8 cellular contexts compared by ENCODE assay signal in the genomic region with DNA sequence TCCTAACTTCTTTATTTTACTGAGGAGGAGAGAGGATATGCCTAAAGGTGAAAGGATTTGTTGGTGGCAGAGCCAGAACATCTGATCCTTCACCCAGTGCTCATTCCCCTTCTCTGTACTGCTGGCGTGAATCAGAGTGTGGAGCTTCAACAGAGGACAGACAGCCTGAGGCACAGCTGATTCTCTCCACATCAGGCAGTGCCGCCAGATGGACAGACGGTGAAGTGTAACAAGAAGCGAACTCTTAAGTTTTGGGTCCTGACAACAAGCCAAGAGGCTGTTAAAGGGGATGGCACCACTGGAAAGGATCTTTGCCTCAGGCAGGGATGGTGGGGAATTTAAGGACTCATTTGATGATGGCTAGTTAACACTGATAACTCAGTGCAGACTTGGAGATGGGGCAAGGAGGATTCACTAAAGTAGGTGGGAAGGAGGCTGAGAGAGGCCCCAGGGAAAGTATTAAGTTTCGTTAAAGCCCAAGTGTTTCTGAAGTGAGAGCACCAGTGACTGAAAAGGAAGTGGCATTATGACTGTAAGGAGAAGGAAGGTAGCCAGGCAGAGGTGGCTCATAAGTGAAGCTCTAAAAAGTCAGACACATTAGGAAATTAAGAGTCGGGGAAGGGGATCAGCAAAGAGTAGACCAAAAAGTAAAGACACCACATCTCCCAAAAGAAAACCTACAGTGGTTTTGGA.
DNase-seq lines count a peak whose midpoint lies in the region; ATAC-seq, FAIRE-seq and TF ChIP-seq lines count a peak whose summit lies in the region.

No MANE protein-coding gene starts in this region.

- FAIRE-seq in frontal cortex (lab: Jason Lieb, UNC), result no peak
- no peak for FAIRE-seq in kidney (lab: Jason Lieb, UNC)

- H3K4me1 ChIP-seq in osteoblast (ENCODE audit: insufficient read depth, low read length) (no peaks in the 10 kb centered on the region), kidney (ENCODE audit: control insufficient read depth in 1 of 2, insufficient read depth in 1 of 2, low read depth in 1 of 2, low read length in 2 of 2) (no peaks in the 10 kb centered on the region)

- H2AFZ ChIP-seq in osteoblast (ENCODE audit: low read length), result no peak overlapping the region

- DNase-seq in DMS 273 (lab: John Stamatoyannopoulos, UW; ENCODE audit: unreplicated experiment), result peak; percentile 93
- DNase-seq in amniotic stem cell (lab: John Stamatoyannopoulos, UW), result peak; percentile 87
- peak; percentile 86 for DNase-seq in osteoblast (ENCODE audit: insufficient read length, low spot score, missing footprints)
- no peak for DNase-seq in frontal cortex (ENCODE audit: low spot score in 2 of 2)
- DNase-seq in kidney, result no peak

- H3K27me3 ChIP-seq in osteoblast (ENCODE audit: insufficient read depth, low read length), result no peaks in the 10 kb centered on the region

- peak; percentile 74 for TF ChIP-seq CTCF in osteoblast (IDR thresholded peaks at IDR 0.05; ENCODE audit: extremely low read depth, low read depth, low read length)
- TF ChIP-seq CTCF in kidney (IDR thresholded peaks at IDR 0.05; ENCODE audit: borderline replicate concordance, extremely low read depth, insufficient read depth), result no peak

- intact Hi-C loops in kidney (cut with DNase I), result no loop called here

- no peak overlapping the region for H3K4me3 ChIP-seq in osteoblast (ENCODE audit: insufficient read depth, low read length)
- H3K4me3 ChIP-seq in kidney (ENCODE audit: low read length in 2 of 2), result no peak overlapping the region

- H3K9me3 ChIP-seq in osteoblast (ENCODE audit: low read depth, low read length), result no peaks in the 10 kb centered on the region
- no peaks in the 10 kb centered on the region for H3K9me3 ChIP-seq in kidney (ENCODE audit: control insufficient read depth in 1 of 2, low read length in 2 of 2)

- H3K27ac ChIP-seq in osteoblast (ENCODE audit: low read depth, low read length) (no peak overlapping the region), kidney (ENCODE audit: low read depth in 2 of 2, low read length in 2 of 2) (no peak overlapping the region)

- no peaks in the 10 kb centered on the region for H4K20me1 ChIP-seq in osteoblast (ENCODE audit: insufficient read depth, low read length)

- no peak overlapping the region for H3K4me2 ChIP-seq in osteoblast (ENCODE audit: insufficient read depth, low read length)

- H3K9ac ChIP-seq in kidney (ENCODE audit: low read length in 2 of 2), result no peak overlapping the region

- H3K36me3 ChIP-seq in osteoblast (ENCODE audit: insufficient read depth, low read length) (no peaks in the 10 kb centered on the region), kidney (ENCODE audit: control insufficient read depth in 1 of 2, insufficient read depth in 2 of 2, low read length in 2 of 2) (no peaks in the 10 kb centered on the region)

- no peaks in the 10 kb centered on the region for H3K79me2 ChIP-seq in osteoblast (ENCODE audit: insufficient read depth, low read length)

- ATAC-seq in GM18868 (IDR thresholded peaks at IDR 0.05; ENCODE audit: unreplicated experiment), result peak; percentile 84
- ATAC-seq in HG03175 (IDR thresholded peaks at IDR 0.05; ENCODE audit: unreplicated experiment), result peak; percentile 83
- ATAC-seq in GM21528 (IDR thresholded peaks at IDR 0.05; ENCODE audit: low FRiP score, unreplicated experiment), result no peak

Comparison
In these comparisons a context has a peak if more than half of its experiments do, and no peak if none do; other contexts are left out.
1. DNase-seq: peak in DMS 273 (single experiment), amniotic stem cell (single experiment) and osteoblast (single experiment); none in frontal cortex (0 of 2) and kidney (single experiment).